Comparison of ENCODE assay signal across 13 cellular contexts in the genomic region with DNA sequence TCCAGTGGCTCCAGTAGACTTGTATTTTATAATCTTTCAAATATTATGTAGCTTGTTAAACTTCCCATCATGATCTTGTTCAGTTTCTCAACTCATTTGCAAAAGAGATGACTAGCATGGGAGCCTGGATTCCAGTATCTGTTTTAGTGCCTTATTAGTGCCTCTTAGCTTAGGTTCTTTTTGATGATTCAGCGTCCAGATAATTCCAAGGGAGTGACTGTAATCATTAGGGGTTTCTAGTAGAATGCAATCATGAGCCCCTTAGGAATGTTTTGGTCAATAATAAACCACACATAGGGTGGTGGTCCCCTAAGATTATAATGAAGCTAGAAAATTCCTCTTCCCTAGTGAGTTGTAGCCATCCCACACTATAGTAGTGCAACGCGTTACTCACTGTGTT. TPM values are rescaled to one million over a fixed set of nuclear protein-coding genes. Genes with fewer than 3 reads are reported as not detected.
DNase-seq lines count a peak whose midpoint lies in the region; ATAC-seq and TF ChIP-seq lines count a peak whose summit lies in the region.
"Had no signal": no experiment of that assay in that cellular context is flagged by ENCODE, and none has a peak within 500 bp of the region (broad histone marks: within the 10 kb centered on the region; RNA-seq: fewer than 3 reads in every experiment).

No MANE protein-coding gene starts in this region.

- DNase-seq in Daoy (ENCODE audit: low read depth): peak; percentile 88
- peak; percentile 25 for DNase-seq in NCI-H69 (lab: John Stamatoyannopoulos, UW)
- DNase-seq in endodermal cell: no peak
- peak; percentile 83 for DNase-seq in non-pigmented ciliary epithelial cell (ENCODE audit: low read depth)
- no peak for DNase-seq in NCI-H2227 treated with DMSO at 0.1 percent for 48 hours (lab: John Stamatoyannopoulos, UW)
- DNase-seq in activated CD4-positive, CD25-positive, alpha-beta regulatory T cell treated with anti-CD3 and anti-CD28 coated beads, Interleukin-2, amount 50 U/mL, for 72 hours: no peak
- no peak for DNase-seq in substantia nigra (lab: John Stamatoyannopoulos, UW)
- DNase-seq: activated CD4-positive, CD25-positive, alpha-beta regulatory T cell; DND-41; immature natural killer cell; Peyer's patch; upper lobe of right lung had no signal

- H3K27ac ChIP-seq in endodermal cell (ENCODE audit: low read depth, low read length) (no peak overlapping the region), substantia nigra (ENCODE audit: low read depth, low read length, poor library complexity, severe bottlenecking) (no peak overlapping the region)
- H3K27ac ChIP-seq: Peyer's patch, upper lobe of right lung had no signal

- H3K4me1 Mint-ChIP-seq in endodermal cell: peaks cover 48% of the 10 kb centered on the region

- H3K27ac Mint-ChIP-seq in endodermal cell: peak overlapping the region; percentile 25

- H3K36me3 ChIP-seq in endodermal cell (ENCODE audit: control insufficient read depth, insufficient read depth, low read length): no peaks in the 10 kb centered on the region
- H3K36me3 ChIP-seq: Peyer's patch, upper lobe of right lung had no signal

- peaks cover 3% of the 10 kb centered on the region for H3K4me1 ChIP-seq in endodermal cell (ENCODE audit: control insufficient read depth, insufficient read depth, low read length)

- H3K36me3 Mint-ChIP-seq in endodermal cell (ENCODE audit: low read depth): peaks cover 6% of the 10 kb centered on the region
- H3K36me3 Mint-ChIP-seq: immature natural killer cell had no signal

- no peak overlapping the region for H3K9ac ChIP-seq in endodermal cell (ENCODE audit: extremely low read depth, low read length, poor library complexity, severe bottlenecking)

- no peak for TF ChIP-seq CTCF in endodermal cell (conservative IDR thresholded peaks at IDR 0.05)

- no peaks in the 10 kb centered on the region for H3K27me3 Mint-ChIP-seq in endodermal cell (ENCODE audit: insufficient read depth)

- H3K9me3 ChIP-seq in endodermal cell (ENCODE audit: control insufficient read depth, low read length): no peaks in the 10 kb centered on the region
- H3K9me3 ChIP-seq: Peyer's patch, upper lobe of right lung had no signal

- ATAC-seq in GM21381 (IDR thresholded peaks at IDR 0.05; ENCODE audit: unreplicated experiment): no peak
- ATAC-seq: upper lobe of right lung had no signal

- no peaks in the 10 kb centered on the region for H3K9me3 Mint-ChIP-seq in endodermal cell
- H3K9me3 Mint-ChIP-seq: immature natural killer cell had no signal

- no peaks in the 10 kb centered on the region for H3K27me3 ChIP-seq in endodermal cell (ENCODE audit: control insufficient read depth, insufficient read depth, low read length, poor library complexity, severe bottlenecking)
- H3K27me3 ChIP-seq: Peyer's patch, upper lobe of right lung had no signal

- no peak overlapping the region for H3K4me3 Mint-ChIP-seq in endodermal cell
- H3K4me3 Mint-ChIP-seq: immature natural killer cell had no signal

- H3K4me3 ChIP-seq in endodermal cell (ENCODE audit: low read length): no peak overlapping the region
- H3K4me3 ChIP-seq: Peyer's patch, upper lobe of right lung had no signal

- WGBS in endodermal cell (ENCODE audit: insufficient coverage in 1 of 2, insufficient read length in 1 of 2), 2 experiments: 83% methylated on average over 1 of the region's 3 CpGs; no CpG with 5 or more reads in 1 of the 2 experiments

RNA-seq across cellular contexts. Expression of gene CD2AP, which starts 7.0 kb away (rescaled TPM):
- total RNA-seq in Daoy (2014; rRNA removed; shearing (Covaris generic)): 53.8 and 61.6 TPM in 2 replicates
- total RNA-seq in endodermal cell: 10 to 100 TPM; 58.1 to 62.4 TPM
- 16.2 TPM for polyA plus RNA-seq in endodermal cell (2013, experiment 1 of 2)
- polyA plus RNA-seq in endodermal cell (2013, experiment 2 of 2): 19.4 TPM

Comparison
In these comparisons a context has a peak if more than half of its experiments do, and no peak if none do; other contexts are left out.
1. DNase-seq: peak in Daoy (single experiment), NCI-H69 (single experiment) and non-pigmented ciliary epithelial cell (single experiment); none in endodermal cell (single experiment), NCI-H2227 treated with DMSO at 0.1 percent for 48 hours (single experiment), activated CD4-positive, CD25-positive, alpha-beta regulatory T cell treated with anti-CD3 and anti-CD28 coated beads, Interleukin-2, amount 50 U/mL, for 72 hours (single experiment) and substantia nigra (0 of 49).